Comparison of ENCODE assay signal across 1 cellular context in genomic region chr1:3192825-3193224, GRCh38.
TF ChIP-seq lines count a peak whose summit lies in the region.

No MANE protein-coding gene starts in this region.

TF ChIP-seq in HCT116, 20 proteins besides CTCF, POLR2A, EP300 and RAD21 (continued from another document):
- TF ChIP-seq, protein P1, sequence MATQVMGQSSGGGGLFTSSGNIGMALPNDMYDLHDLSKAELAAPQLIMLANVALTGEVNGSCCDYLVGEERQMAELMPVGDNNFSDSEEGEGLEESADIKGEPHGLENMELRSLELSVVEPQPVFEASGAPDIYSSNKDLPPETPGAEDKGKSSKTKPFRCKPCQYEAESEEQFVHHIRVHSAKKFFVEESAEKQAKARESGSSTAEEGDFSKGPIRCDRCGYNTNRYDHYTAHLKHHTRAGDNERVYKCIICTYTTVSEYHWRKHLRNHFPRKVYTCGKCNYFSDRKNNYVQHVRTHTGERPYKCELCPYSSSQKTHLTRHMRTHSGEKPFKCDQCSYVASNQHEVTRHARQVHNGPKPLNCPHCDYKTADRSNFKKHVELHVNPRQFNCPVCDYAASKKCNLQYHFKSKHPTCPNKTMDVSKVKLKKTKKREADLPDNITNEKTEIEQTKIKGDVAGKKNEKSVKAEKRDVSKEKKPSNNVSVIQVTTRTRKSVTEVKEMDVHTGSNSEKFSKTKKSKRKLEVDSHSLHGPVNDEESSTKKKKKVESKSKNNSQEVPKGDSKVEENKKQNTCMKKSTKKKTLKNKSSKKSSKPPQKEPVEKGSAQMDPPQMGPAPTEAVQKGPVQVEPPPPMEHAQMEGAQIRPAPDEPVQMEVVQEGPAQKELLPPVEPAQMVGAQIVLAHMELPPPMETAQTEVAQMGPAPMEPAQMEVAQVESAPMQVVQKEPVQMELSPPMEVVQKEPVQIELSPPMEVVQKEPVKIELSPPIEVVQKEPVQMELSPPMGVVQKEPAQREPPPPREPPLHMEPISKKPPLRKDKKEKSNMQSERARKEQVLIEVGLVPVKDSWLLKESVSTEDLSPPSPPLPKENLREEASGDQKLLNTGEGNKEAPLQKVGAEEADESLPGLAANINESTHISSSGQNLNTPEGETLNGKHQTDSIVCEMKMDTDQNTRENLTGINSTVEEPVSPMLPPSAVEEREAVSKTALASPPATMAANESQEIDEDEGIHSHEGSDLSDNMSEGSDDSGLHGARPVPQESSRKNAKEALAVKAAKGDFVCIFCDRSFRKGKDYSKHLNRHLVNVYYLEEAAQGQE (IDR thresholded peaks at IDR 0.05; ENCODE audit: low read depth), result no peak
- no peak for TF ChIP-seq YY1 (IDR thresholded peaks at IDR 0.05; ENCODE audit: extremely low read depth, insufficient replicate concordance, low read depth, low read length)
- TF ChIP-seq SP1 (IDR thresholded peaks at IDR 0.05; ENCODE audit: low read depth), result no peak
- no peak for TF ChIP-seq ZBTB33 (IDR thresholded peaks at IDR 0.05; ENCODE audit: extremely low read depth, insufficient replicate concordance, low read length)
- TF ChIP-seq CEBPB (IDR thresholded peaks at IDR 0.05; ENCODE audit: low read depth), result no peak
- no peak for TF ChIP-seq ZNF274 (IDR thresholded peaks at IDR 0.05; ENCODE audit: low read depth, low read length)
- no peak for TF ChIP-seq SIN3A (IDR thresholded peaks at IDR 0.05; ENCODE audit: low read depth)
- no peak for TF ChIP-seq EZH2 (IDR thresholded peaks at IDR 0.05)
- no peak for TF ChIP-seq SRF (IDR thresholded peaks at IDR 0.05; ENCODE audit: low read depth)
- no peak for TF ChIP-seq ZFX (IDR thresholded peaks at IDR 0.05)
- TF ChIP-seq JUND (IDR thresholded peaks at IDR 0.05), result no peak
- TF ChIP-seq ATF3 (IDR thresholded peaks at IDR 0.05), result no peak
- no peak for TF ChIP-seq ELF1 (IDR thresholded peaks at IDR 0.05; ENCODE audit: borderline replicate concordance, low read depth)
- TF ChIP-seq CBX3 (IDR thresholded peaks at IDR 0.05; ENCODE audit: low read depth), result no peak
TF ChIP-seq in HCT116: peak in this region for 0.
